ENCODE assay signal across 18 cellular contexts in the genomic region with DNA sequence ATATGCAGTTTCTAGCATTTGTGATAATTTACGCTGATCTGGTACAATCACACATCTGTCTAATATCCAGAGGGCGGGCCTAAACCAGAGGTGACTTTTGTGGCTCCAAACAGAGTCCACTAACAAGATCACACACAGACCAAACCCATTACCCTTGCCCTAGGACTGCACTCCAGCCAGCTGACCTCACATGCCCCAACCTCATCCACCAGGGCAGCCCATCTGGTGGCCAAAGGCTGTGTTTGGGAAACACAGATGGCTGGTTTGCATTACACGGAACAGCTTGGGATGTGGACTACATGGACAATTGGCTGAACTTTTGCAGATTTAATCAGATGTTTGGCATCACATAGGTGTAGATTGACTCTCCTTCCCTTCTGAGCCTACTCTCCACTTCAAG.
"Had no signal": no experiment of that assay in that cellular context is flagged by ENCODE, and none has a peak within 500 bp of the region (broad histone marks: within the 10 kb centered on the region; RNA-seq: fewer than 3 reads in every experiment).

No MANE protein-coding gene starts in this region.

- H3K36me3 ChIP-seq: colonic mucosa, heart right ventricle, left lung, lower lobe of right lung had no signal

- H3K4me3 ChIP-seq: colonic mucosa, heart right ventricle, left lung, lower lobe of right lung had no signal

- H3K4me1 Mint-ChIP-seq: endodermal cell, memory B cell, naive B cell, nephron progenitor cell had no signal

- H3K4me3 Mint-ChIP-seq: endodermal cell, memory B cell, mesothelial cell of epicardium, naive B cell, nephron progenitor cell had no signal

- H3K27ac ChIP-seq: colonic mucosa, heart right ventricle, left lung, lower lobe of right lung had no signal

- H3K9me3 Mint-ChIP-seq: endodermal cell, memory B cell, mesothelial cell of epicardium, naive B cell, nephron progenitor cell had no signal

- ATAC-seq: left lung, lower lobe of right lung had no signal

- H3K36me3 Mint-ChIP-seq: memory B cell, mesothelial cell of epicardium, naive B cell had no signal

- H3K27me3 ChIP-seq: colonic mucosa, left lung had no signal

- H3K27ac Mint-ChIP-seq: endodermal cell, memory B cell, mesothelial cell of epicardium, naive B cell, nephron progenitor cell had no signal

- H3K9me3 ChIP-seq: colonic mucosa, heart right ventricle, left lung, lower lobe of right lung had no signal

- DNase-seq: colonic mucosa; dermis blood vessel endothelial cell; effector CD4-positive, alpha-beta T cell; endodermal cell; erythroblast; heart right ventricle; hypothalamus; islet precursor cell; left lung; lower lobe of right lung; naive B cell; nephron progenitor cell; small intestine; stimulated activated CD4-positive, alpha-beta T cell treated with anti-CD3 and anti-CD28 coated beads, Interleukin-12 subunit alpha, Interleukin-12 subunit beta, amount 100 ng/mL, for 4 hours; stimulated activated naive CD4-positive, alpha-beta T cell; trophoblast cell had no signal

- H3K4me1 ChIP-seq: colonic mucosa, heart right ventricle, left lung, lower lobe of right lung had no signal
